1 cellular context compared by ENCODE assay signal in the genomic region with DNA sequence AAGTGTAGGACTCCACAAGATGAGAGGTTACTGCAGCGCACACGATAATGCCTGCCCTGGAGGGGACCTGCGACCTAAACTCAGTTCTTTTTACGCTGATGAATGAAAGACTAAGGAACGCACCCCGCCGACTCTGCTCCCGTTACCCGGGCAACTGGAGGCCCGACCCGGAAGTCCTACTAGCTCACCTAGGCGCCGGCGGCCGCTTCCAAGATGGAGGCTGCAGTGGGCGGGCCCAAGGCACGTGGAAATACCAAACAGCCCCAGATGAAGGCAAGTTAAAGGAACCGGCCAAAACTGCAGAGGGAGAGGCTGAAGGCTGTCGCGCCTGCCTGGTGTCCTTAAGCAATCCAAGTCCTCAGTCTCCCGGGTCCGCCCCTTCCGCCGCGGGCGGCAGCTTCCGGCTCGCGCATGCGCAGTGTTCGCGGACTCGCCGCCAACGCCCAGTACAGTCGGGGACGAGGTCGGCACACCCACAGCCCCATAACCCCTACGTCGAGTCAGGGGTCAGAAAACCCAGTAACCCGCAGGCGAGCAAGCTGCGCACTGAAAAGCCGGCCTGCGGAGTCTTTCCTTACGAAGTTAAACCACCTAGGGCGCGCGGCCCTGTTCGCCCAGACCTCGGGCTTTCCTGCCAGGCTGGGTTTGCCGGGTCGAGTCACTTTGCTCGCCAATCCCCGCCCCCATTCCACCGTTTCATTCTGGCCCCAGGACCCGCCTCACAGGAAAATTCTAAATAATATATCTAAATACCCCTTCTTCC.
TF ChIP-seq lines count a peak whose summit lies in the region.

A gene with protein sequence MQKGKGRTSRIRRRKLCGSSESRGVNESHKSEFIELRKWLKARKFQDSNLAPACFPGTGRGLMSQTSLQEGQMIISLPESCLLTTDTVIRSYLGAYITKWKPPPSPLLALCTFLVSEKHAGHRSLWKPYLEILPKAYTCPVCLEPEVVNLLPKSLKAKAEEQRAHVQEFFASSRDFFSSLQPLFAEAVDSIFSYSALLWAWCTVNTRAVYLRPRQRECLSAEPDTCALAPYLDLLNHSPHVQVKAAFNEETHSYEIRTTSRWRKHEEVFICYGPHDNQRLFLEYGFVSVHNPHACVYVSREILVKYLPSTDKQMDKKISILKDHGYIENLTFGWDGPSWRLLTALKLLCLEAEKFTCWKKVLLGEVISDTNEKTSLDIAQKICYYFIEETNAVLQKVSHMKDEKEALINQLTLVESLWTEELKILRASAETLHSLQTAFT (minus strand): TSS at position 368 of the 763 bp plus-strand sequence. CDS start 1,638 bp downstream, outside the sequence.

TF ChIP-seq in K562, 482 proteins besides CTCF, POLR2A, EP300 and RAD21 (continued from another document and continues in another):
- TF ChIP-seq, protein P1, sequence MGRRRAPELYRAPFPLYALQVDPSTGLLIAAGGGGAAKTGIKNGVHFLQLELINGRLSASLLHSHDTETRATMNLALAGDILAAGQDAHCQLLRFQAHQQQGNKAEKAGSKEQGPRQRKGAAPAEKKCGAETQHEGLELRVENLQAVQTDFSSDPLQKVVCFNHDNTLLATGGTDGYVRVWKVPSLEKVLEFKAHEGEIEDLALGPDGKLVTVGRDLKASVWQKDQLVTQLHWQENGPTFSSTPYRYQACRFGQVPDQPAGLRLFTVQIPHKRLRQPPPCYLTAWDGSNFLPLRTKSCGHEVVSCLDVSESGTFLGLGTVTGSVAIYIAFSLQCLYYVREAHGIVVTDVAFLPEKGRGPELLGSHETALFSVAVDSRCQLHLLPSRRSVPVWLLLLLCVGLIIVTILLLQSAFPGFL (CRISPR knock-in tag; IDR thresholded peaks at IDR 0.05): peak; percentile 29; the same call in 1 of the 2 replicates
- TF ChIP-seq TAF7 (tag; IDR thresholded peaks at IDR 0.05) (0 out of 2 replicates have a peak, but pooled peaks have one; percentile 23), MTA3 (IDR thresholded peaks at IDR 0.05; ENCODE audit: borderline replicate concordance) (peak; percentile 67; the same call in 1 of the 2 replicates), ZNF124 (CRISPR knock-in tag; IDR thresholded peaks at IDR 0.05) (no peak), FOXP1 (CRISPR knock-in tag; IDR thresholded peaks at IDR 0.05) (peak; percentile 92), GTF2A2 (tag; IDR thresholded peaks at IDR 0.05) (no peak), RBM39 (optimal IDR thresholded peaks at IDR 0.05; ENCODE audit: low read depth, low read length) (no peak), ATF7 (IDR thresholded peaks at IDR 0.05) (peak; percentile 81; the same call in 1 of the 2 replicates), ZNF764 (CRISPR knock-in tag; IDR thresholded peaks at IDR 0.05; ENCODE audit: low read depth) (no peak), PHF8 (IDR thresholded peaks at IDR 0.05; ENCODE audit: borderline replicate concordance, low read length) (peak; percentile 87), ZEB2 (IDR thresholded peaks at IDR 0.05) (0 out of 2 replicates have a peak, but pooled peaks have one; percentile 16), MBD2 (IDR thresholded peaks at IDR 0.05; ENCODE audit: borderline replicate concordance, low read depth) (no peak), ZNF184 (CRISPR knock-in tag; IDR thresholded peaks at IDR 0.05) (no peak), TGIF2 (CRISPR knock-in tag; IDR thresholded peaks at IDR 0.05) (peak; percentile 77; the same call in 1 of the 2 replicates), HNRNPUL1 (IDR thresholded peaks at IDR 0.05; ENCODE audit: low read length) (no peak), RFX1 (IDR thresholded peaks at IDR 0.05) (peak; percentile 98), ZNF41 (CRISPR knock-in tag; conservative IDR thresholded peaks at IDR 0.05) (no peak), RBFOX2 (IDR thresholded peaks at IDR 0.05; ENCODE audit: low read depth, low read length) (peak; percentile 95), PCBP1 (IDR thresholded peaks at IDR 0.05; ENCODE audit: low read depth, low read length, poor library complexity, severe bottlenecking) (no peak), RHOXF2B (CRISPR knock-in tag; conservative IDR thresholded peaks at IDR 0.05) (0 out of 2 replicates have a peak, but pooled peaks have one; percentile 64), TEAD4 (IDR thresholded peaks at IDR 0.05; ENCODE audit: low read length) (0 out of 2 replicates have a peak, but pooled peaks have one; percentile 4), TEAD4 (CRISPR knock-in tag; IDR thresholded peaks at IDR 0.05; ENCODE audit: borderline replicate concordance) (no peak), CBX5 (IDR thresholded peaks at IDR 0.05; ENCODE audit: borderline replicate concordance, low read depth) (peak; percentile 54; the same call in 1 of the 2 replicates), PHF20 (IDR thresholded peaks at IDR 0.05; ENCODE audit: partially characterized antibody) (peak; percentile 94), MCM3 (IDR thresholded peaks at IDR 0.05) (no peak), NCOA2 (IDR thresholded peaks at IDR 0.05; ENCODE audit: partially characterized antibody in 2 of 2) (no peak), SOX6 (IDR thresholded peaks at IDR 0.05) (peak; percentile 31; the same call in 1 of the 2 replicates), ZNF436 (CRISPR knock-in tag; IDR thresholded peaks at IDR 0.05) (no peak), SMAD1 (IDR thresholded peaks at IDR 0.05; ENCODE audit: low read depth, low read length, partially characterized antibody) (peak; percentile 67), TEAD1 (CRISPR knock-in tag; IDR thresholded peaks at IDR 0.05) (peak in 1 of 2 experiments; percentile 84; a peak in 1 of 4 replicates), PTBP1 (IDR thresholded peaks at IDR 0.05; ENCODE audit: low read depth, low read length) (no peak), NR2C2 (CRISPR knock-in tag; IDR thresholded peaks at IDR 0.05) (peak; percentile 90), NR2C2 (tag; IDR thresholded peaks at IDR 0.05) (peak; percentile 99), BHLHE40 (IDR thresholded peaks at IDR 0.05; ENCODE audit: low read length) (peak; percentile 70), POLR2AphosphoS5 (IDR thresholded peaks at IDR 0.05; ENCODE audit: control insufficient read depth, insufficient read depth, low read depth, low read length) (peak; percentile 86), TAF9B (IDR thresholded peaks at IDR 0.05; ENCODE audit: partially characterized antibody) (peak; percentile 67)
- TF ChIP-seq, protein P2, sequence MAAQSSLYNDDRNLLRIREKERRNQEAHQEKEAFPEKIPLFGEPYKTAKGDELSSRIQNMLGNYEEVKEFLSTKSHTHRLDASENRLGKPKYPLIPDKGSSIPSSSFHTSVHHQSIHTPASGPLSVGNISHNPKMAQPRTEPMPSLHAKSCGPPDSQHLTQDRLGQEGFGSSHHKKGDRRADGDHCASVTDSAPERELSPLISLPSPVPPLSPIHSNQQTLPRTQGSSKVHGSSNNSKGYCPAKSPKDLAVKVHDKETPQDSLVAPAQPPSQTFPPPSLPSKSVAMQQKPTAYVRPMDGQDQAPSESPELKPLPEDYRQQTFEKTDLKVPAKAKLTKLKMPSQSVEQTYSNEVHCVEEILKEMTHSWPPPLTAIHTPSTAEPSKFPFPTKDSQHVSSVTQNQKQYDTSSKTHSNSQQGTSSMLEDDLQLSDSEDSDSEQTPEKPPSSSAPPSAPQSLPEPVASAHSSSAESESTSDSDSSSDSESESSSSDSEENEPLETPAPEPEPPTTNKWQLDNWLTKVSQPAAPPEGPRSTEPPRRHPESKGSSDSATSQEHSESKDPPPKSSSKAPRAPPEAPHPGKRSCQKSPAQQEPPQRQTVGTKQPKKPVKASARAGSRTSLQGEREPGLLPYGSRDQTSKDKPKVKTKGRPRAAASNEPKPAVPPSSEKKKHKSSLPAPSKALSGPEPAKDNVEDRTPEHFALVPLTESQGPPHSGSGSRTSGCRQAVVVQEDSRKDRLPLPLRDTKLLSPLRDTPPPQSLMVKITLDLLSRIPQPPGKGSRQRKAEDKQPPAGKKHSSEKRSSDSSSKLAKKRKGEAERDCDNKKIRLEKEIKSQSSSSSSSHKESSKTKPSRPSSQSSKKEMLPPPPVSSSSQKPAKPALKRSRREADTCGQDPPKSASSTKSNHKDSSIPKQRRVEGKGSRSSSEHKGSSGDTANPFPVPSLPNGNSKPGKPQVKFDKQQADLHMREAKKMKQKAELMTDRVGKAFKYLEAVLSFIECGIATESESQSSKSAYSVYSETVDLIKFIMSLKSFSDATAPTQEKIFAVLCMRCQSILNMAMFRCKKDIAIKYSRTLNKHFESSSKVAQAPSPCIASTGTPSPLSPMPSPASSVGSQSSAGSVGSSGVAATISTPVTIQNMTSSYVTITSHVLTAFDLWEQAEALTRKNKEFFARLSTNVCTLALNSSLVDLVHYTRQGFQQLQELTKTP (IDR thresholded peaks at IDR 0.05; ENCODE audit: low read depth in 1 of 2, partially characterized antibody in 2 of 2): peak in 1 of 2 experiments; percentile 20
- TF ChIP-seq, protein P3, sequence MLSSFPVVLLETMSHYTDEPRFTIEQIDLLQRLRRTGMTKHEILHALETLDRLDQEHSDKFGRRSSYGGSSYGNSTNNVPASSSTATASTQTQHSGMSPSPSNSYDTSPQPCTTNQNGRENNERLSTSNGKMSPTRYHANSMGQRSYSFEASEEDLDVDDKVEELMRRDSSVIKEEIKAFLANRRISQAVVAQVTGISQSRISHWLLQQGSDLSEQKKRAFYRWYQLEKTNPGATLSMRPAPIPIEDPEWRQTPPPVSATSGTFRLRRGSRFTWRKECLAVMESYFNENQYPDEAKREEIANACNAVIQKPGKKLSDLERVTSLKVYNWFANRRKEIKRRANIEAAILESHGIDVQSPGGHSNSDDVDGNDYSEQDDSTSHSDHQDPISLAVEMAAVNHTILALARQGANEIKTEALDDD (IDR thresholded peaks at IDR 0.05): peak; percentile 16; the same call in 1 of the 2 replicates
- TF ChIP-seq, protein P4, sequence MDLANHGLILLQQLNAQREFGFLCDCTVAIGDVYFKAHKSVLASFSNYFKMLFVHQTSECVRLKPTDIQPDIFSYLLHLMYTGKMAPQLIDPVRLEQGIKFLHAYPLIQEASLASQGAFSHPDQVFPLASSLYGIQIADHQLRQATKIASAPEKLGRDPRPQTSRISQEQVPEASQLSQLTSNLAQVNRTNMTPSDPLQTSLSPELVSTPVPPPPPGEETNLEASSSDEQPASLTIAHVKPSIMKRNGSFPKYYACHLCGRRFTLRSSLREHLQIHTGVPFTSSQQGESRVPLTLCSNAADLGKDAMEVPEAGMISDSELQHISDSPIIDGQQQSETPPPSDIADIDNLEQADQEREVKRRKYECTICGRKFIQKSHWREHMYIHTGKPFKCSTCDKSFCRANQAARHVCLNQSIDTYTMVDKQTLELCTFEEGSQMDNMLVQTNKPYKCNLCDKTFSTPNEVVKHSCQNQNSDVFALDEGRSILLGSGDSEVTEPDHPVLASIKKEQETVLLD (IDR thresholded peaks at IDR 0.05): peak; percentile 99
- TF ChIP-seq, protein P5, sequence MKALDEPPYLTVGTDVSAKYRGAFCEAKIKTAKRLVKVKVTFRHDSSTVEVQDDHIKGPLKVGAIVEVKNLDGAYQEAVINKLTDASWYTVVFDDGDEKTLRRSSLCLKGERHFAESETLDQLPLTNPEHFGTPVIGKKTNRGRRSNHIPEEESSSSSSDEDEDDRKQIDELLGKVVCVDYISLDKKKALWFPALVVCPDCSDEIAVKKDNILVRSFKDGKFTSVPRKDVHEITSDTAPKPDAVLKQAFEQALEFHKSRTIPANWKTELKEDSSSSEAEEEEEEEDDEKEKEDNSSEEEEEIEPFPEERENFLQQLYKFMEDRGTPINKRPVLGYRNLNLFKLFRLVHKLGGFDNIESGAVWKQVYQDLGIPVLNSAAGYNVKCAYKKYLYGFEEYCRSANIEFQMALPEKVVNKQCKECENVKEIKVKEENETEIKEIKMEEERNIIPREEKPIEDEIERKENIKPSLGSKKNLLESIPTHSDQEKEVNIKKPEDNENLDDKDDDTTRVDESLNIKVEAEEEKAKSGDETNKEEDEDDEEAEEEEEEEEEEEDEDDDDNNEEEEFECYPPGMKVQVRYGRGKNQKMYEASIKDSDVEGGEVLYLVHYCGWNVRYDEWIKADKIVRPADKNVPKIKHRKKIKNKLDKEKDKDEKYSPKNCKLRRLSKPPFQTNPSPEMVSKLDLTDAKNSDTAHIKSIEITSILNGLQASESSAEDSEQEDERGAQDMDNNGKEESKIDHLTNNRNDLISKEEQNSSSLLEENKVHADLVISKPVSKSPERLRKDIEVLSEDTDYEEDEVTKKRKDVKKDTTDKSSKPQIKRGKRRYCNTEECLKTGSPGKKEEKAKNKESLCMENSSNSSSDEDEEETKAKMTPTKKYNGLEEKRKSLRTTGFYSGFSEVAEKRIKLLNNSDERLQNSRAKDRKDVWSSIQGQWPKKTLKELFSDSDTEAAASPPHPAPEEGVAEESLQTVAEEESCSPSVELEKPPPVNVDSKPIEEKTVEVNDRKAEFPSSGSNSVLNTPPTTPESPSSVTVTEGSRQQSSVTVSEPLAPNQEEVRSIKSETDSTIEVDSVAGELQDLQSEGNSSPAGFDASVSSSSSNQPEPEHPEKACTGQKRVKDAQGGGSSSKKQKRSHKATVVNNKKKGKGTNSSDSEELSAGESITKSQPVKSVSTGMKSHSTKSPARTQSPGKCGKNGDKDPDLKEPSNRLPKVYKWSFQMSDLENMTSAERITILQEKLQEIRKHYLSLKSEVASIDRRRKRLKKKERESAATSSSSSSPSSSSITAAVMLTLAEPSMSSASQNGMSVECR (CRISPR knock-in tag; IDR thresholded peaks at IDR 0.05): peak; percentile 99
- TF ChIP-seq, protein P6, sequence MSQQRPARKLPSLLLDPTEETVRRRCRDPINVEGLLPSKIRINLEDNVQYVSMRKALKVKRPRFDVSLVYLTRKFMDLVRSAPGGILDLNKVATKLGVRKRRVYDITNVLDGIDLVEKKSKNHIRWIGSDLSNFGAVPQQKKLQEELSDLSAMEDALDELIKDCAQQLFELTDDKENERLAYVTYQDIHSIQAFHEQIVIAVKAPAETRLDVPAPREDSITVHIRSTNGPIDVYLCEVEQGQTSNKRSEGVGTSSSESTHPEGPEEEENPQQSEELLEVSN (IDR thresholded peaks at IDR 0.05; ENCODE audit: borderline replicate concordance in 1 of 2, extremely low read depth in 1 of 2, insufficient read depth in 1 of 2, insufficient read length in 1 of 2, low read depth in 1 of 2, low read length in 1 of 2, poor library complexity in 1 of 2, severe bottlenecking in 1 of 2): peak; percentile 43 to 75
- TF ChIP-seq, protein P7, sequence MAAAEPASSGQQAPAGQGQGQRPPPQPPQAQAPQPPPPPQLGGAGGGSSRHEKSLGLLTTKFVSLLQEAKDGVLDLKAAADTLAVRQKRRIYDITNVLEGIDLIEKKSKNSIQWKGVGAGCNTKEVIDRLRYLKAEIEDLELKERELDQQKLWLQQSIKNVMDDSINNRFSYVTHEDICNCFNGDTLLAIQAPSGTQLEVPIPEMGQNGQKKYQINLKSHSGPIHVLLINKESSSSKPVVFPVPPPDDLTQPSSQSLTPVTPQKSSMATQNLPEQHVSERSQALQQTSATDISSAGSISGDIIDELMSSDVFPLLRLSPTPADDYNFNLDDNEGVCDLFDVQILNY (CRISPR knock-in tag; IDR thresholded peaks at IDR 0.05): no peak
- TF ChIP-seq, protein P8, sequence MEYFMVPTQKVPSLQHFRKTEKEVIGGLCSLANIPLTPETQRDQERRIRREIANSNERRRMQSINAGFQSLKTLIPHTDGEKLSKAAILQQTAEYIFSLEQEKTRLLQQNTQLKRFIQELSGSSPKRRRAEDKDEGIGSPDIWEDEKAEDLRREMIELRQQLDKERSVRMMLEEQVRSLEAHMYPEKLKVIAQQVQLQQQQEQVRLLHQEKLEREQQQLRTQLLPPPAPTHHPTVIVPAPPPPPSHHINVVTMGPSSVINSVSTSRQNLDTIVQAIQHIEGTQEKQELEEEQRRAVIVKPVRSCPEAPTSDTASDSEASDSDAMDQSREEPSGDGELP (CRISPR knock-in tag; IDR thresholded peaks at IDR 0.05; ENCODE audit: borderline replicate concordance): peak; percentile 78
- TF ChIP-seq, protein P9, sequence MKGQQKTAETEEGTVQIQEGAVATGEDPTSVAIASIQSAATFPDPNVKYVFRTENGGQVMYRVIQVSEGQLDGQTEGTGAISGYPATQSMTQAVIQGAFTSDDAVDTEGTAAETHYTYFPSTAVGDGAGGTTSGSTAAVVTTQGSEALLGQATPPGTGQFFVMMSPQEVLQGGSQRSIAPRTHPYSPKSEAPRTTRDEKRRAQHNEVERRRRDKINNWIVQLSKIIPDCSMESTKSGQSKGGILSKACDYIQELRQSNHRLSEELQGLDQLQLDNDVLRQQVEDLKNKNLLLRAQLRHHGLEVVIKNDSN (CRISPR knock-in tag; IDR thresholded peaks at IDR 0.05): peak; percentile 67; the same call in 1 of the 2 replicates
